ENCODE assay signal across 21 cellular contexts in the genomic region with DNA sequence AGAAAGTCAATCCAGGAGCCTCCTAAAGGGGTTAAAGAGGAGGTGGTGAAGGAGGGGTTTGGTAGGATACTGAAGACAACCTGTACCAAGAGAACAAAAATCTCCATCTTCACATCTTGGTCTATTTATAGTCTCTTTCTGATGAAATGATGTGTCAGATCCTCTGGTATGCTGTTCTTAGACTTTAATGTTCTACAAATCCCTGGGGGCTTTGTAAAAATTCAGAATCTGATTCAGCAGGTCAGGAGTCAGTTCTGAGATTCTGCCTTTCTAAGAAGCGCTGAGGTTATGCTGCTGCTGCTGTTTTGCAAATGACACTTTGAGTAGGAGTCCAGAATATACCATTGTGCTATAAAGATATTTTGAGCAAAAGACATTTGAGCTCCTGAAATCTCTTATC.
DNase-seq lines count a peak whose midpoint lies in the region; ATAC-seq, FAIRE-seq and TF ChIP-seq lines count a peak whose summit lies in the region.
"Had no signal": no experiment of that assay in that cellular context is flagged by ENCODE, and none has a peak within 500 bp of the region (broad histone marks: within the 10 kb centered on the region; RNA-seq: fewer than 3 reads in every experiment).

No MANE protein-coding gene starts in this region.

- DNase-seq in AG08395 (ENCODE audit: low spot score): peak; percentile 38
- peak; percentile 1 for DNase-seq in HT1080 (ENCODE audit: low read depth)
- DNase-seq in dedifferentiated amniotic fluid mesenchymal stem cell (ENCODE audit: extremely low spot score): peak; percentile 40
- no peak for DNase-seq in keratinocyte (ENCODE audit: low read depth, low spot score)
- no peak for DNase-seq in CD8-positive, alpha-beta memory T cell
- DNase-seq in HuH-7 (ENCODE audit: low spot score): no peak
- DNase-seq in aorta: no peak
- DNase-seq in GM12892 (ENCODE audit: insufficient read length): no peak
- DNase-seq: ACHN; activated CD4-positive, alpha-beta T cell treated with anti-CD3 and anti-CD28 coated beads for 36 hours; activated CD8-positive, alpha-beta memory T cell treated with anti-CD3 and anti-CD28 coated beads, Interleukin-2, amount 50 U/mL, for 48 hours; CD8-positive, alpha-beta T cell; DMS79 treated with DMSO at 0.1 percent for 48 hours; GOT3; left colon; NCI-H1105 treated with DMSO at 0.1 percent for 48 hours; NCI-H2107; NCI-H510A treated with DMSO at 0.1 percent for 48 hours; Right ventricle myocardium superior had no signal

- no peak overlapping the region for H3K27ac Mint-ChIP-seq in CD8-positive, alpha-beta memory T cell
- H3K27ac Mint-ChIP-seq: activated CD4-positive, alpha-beta T cell treated with anti-CD3 and anti-CD28 coated beads for 36 hours; CD8-positive, alpha-beta T cell had no signal

- POLR2A ChIA-PET in CD8-positive, alpha-beta memory T cell (lab: Charles Lee): no interaction called here

- H3K27ac ChIP-seq in keratinocyte (ENCODE audit: control insufficient read depth, insufficient read depth, low read length): peak overlapping the region; percentile 70
- H3K27ac ChIP-seq in CD8-positive, alpha-beta memory T cell (ENCODE audit: low read depth, low read length): no peak overlapping the region
- no peak overlapping the region for H3K27ac ChIP-seq in aorta (ENCODE audit: low read depth in 1 of 2, low read length in 2 of 2)
- H3K27ac ChIP-seq: gastroesophageal sphincter had no signal

- dilution Hi-C loops in keratinocyte (cut with MboI; ENCODE audit: extremely low pct_ligation_motif_present, low sequenced_read_pairs): no loop called here

- peak overlapping the region; percentile 59 for H3K4me2 ChIP-seq in keratinocyte (ENCODE audit: control insufficient read depth, extremely low read depth, insufficient read depth, low read depth, low read length)

- TF ChIP-seq CTCF in keratinocyte (optimal IDR thresholded peaks at IDR 0.05 in 1 of 3, IDR thresholded peaks at IDR 0.05 in 1 of 3, conservative IDR thresholded peaks at IDR 0.05 in 1 of 3; ENCODE audit: extremely low read depth in 1 of 3, insufficient read depth in 2 of 3, low read length in 3 of 3): no peak

- H3K36me3 Mint-ChIP-seq in CD8-positive, alpha-beta memory T cell: no peaks in the 10 kb centered on the region
- H3K36me3 Mint-ChIP-seq: CD8-positive, alpha-beta T cell had no signal

- peaks cover 2% of the 10 kb centered on the region for H3K9me3 ChIP-seq in keratinocyte (ENCODE audit: control insufficient read depth, low read depth, low read length)
- H3K9me3 ChIP-seq in CD8-positive, alpha-beta memory T cell (ENCODE audit: low read length): no peaks in the 10 kb centered on the region
- no peaks in the 10 kb centered on the region for H3K9me3 ChIP-seq in aorta (ENCODE audit: control insufficient read depth, low read length)
- H3K9me3 ChIP-seq: gastroesophageal sphincter had no signal

- no peaks in the 10 kb centered on the region for H3K9me1 ChIP-seq in keratinocyte (ENCODE audit: control insufficient read depth, extremely low read depth, insufficient read depth, low read length)

- no peak overlapping the region for H3K4me3 ChIP-seq in keratinocyte (ENCODE audit: control insufficient read depth in 2 of 3, extremely low read depth in 1 of 3, insufficient read depth in 2 of 3, low read depth in 1 of 3, low read length in 3 of 3)
- H3K4me3 ChIP-seq in CD8-positive, alpha-beta memory T cell (ENCODE audit: low read length): no peak overlapping the region
- no peak overlapping the region for H3K4me3 ChIP-seq in aorta (ENCODE audit: low read length in 2 of 2)
- H3K4me3 ChIP-seq: gastroesophageal sphincter had no signal

- H3K4me1 Mint-ChIP-seq in CD8-positive, alpha-beta memory T cell: no peaks in the 10 kb centered on the region

- no peak overlapping the region for H2AFZ ChIP-seq in keratinocyte (ENCODE audit: control insufficient read depth, low read length)

- no peaks in the 10 kb centered on the region for H4K20me1 ChIP-seq in keratinocyte (ENCODE audit: control insufficient read depth, extremely low read depth, insufficient read depth, low read length)

- intact Hi-C loops in aorta (cut with DNase I): no loop called here

- FAIRE-seq in keratinocyte (lab: Jason Lieb, UNC): no peak
- no peak for FAIRE-seq in GM12892 (lab: Jason Lieb, UNC)
- FAIRE-seq: TTC549 had no signal

- H3K4me1 ChIP-seq in keratinocyte (ENCODE audit: control insufficient read depth, extremely low read depth, insufficient read depth, low read length): peaks cover 25% of the 10 kb centered on the region
- H3K4me1 ChIP-seq in CD8-positive, alpha-beta memory T cell (ENCODE audit: insufficient read depth, low read length): no peaks in the 10 kb centered on the region
- H3K4me1 ChIP-seq in aorta (ENCODE audit: control insufficient read depth in 1 of 2, insufficient read depth in 2 of 2, low read length in 2 of 2): no peaks in the 10 kb centered on the region
- H3K4me1 ChIP-seq: gastroesophageal sphincter had no signal

- no peak for TF ChIP-seq POLR2A in GM12892 (IDR thresholded peaks at IDR 0.05; ENCODE audit: low read depth, low read length)

- H3K27me3 Mint-ChIP-seq in CD8-positive, alpha-beta memory T cell: peaks cover 0 to 3% of the 10 kb centered on the region in 2 donors
- H3K27me3 Mint-ChIP-seq: activated CD4-positive, alpha-beta T cell treated with anti-CD3 and anti-CD28 coated beads for 36 hours had no signal

- ATAC-seq in aorta (ENCODE audit: low FRiP score): no peak
- ATAC-seq: activated CD4-positive, alpha-beta T cell treated with anti-CD3 and anti-CD28 coated beads for 36 hours; CD8-positive, alpha-beta T cell; gastroesophageal sphincter; left colon had no signal

- no peaks in the 10 kb centered on the region for H3K79me2 ChIP-seq in keratinocyte (ENCODE audit: control insufficient read depth, insufficient read depth, low read length)

- no peaks in the 10 kb centered on the region for H3K27me3 ChIP-seq in keratinocyte (ENCODE audit: control insufficient read depth, extremely low read depth, insufficient read depth, low read length)
- H3K27me3 ChIP-seq in CD8-positive, alpha-beta memory T cell (ENCODE audit: insufficient read depth, low read length, poor library complexity, severe bottlenecking): no peaks in the 10 kb centered on the region
- H3K27me3 ChIP-seq in aorta (ENCODE audit: control insufficient read depth in 1 of 2, insufficient read depth in 2 of 2, low read length in 1 of 2): no peaks in the 10 kb centered on the region
- H3K27me3 ChIP-seq: gastroesophageal sphincter had no signal

- no peak overlapping the region for H3K4me3 Mint-ChIP-seq in CD8-positive, alpha-beta memory T cell
- H3K4me3 Mint-ChIP-seq: activated CD4-positive, alpha-beta T cell treated with anti-CD3 and anti-CD28 coated beads for 36 hours; CD8-positive, alpha-beta T cell had no signal

- CTCF ChIA-PET in CD8-positive, alpha-beta memory T cell (lab: Charles Lee): no interaction called here

- no peak overlapping the region for H3K9ac ChIP-seq in keratinocyte (ENCODE audit: control insufficient read depth, extremely low read depth, insufficient read depth, low read length)

- no peaks in the 10 kb centered on the region for H3K36me3 ChIP-seq in keratinocyte (ENCODE audit: control insufficient read depth in 2 of 2, extremely low read depth in 1 of 2, insufficient read depth in 2 of 2, low read length in 2 of 2)
- no peaks in the 10 kb centered on the region for H3K36me3 ChIP-seq in CD8-positive, alpha-beta memory T cell (ENCODE audit: insufficient read depth, low read length)
- H3K36me3 ChIP-seq in aorta (ENCODE audit: control insufficient read depth in 1 of 2, insufficient read depth in 2 of 2, low read length in 1 of 2): no peaks in the 10 kb centered on the region
- H3K36me3 ChIP-seq: gastroesophageal sphincter had no signal

- H3K9me3 Mint-ChIP-seq in CD8-positive, alpha-beta memory T cell: no peaks in the 10 kb centered on the region
- H3K9me3 Mint-ChIP-seq: CD8-positive, alpha-beta T cell had no signal

- whole genome bisulfite sequencing in aorta, 2 donors: 42 to 57% methylated on average over 1 of the region's 1 CpG

Comparison
In these comparisons a context has a peak if more than half of its experiments do, and no peak if none do; other contexts are left out.
1. DNase-seq: peak in AG08395 (single experiment), HT1080 (single experiment) and dedifferentiated amniotic fluid mesenchymal stem cell (single experiment); none in keratinocyte (single experiment), CD8-positive, alpha-beta memory T cell (0 of 5), HuH-7 (single experiment), aorta (0 of 2) and GM12892 (single experiment).